ENCODE assay signal across 8 cellular contexts in the genomic region with DNA sequence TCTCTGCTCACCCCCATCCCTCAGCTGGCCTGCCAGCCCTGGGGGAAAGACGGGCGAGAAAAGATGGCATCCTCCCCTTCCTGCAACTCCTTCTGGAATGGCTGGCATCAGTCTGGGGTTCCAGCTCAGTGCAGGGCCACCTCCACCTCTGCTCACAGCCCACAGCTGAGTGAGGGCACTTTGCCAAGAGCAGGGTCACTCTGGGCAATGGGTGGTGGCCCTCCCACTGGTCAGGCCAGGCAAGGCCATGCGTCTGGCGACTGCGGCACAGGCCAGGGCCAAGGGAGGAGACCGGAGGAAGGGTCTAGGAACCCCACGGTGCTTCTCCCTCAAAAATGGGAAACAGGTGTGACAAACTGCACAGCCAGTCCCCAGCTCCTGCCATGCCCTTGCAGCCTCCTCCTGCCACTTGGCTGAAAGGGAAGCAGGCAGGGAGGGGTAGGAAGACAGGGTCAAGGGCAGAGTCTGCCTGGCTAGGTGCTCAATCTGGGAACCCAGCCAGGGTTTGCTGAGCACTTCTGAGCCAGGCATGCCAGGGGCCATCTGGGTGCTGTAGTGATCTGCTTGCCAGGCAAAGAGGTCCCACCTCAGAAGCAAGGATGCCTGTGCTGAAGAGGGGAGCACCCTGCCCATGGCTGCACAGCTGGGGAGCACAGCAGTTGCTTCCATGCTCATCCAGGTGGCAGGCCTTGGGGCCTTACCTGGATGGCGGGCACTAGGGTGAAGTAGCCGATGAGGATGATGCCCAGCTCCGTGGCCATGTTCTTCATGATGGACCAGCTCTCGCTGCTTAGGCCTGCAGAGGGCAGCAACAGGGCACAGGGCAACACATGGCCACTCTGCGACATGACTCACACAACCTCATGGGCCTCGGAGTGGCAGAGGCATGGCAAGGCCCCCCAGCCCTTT. TPM values are rescaled to one million over a fixed set of nuclear protein-coding genes. Genes with fewer than 3 reads are reported as not detected.
DNase-seq lines count a peak whose midpoint lies in the region; ATAC-seq and TF ChIP-seq lines count a peak whose summit lies in the region.

No MANE protein-coding gene starts in this region.

- no peaks in the 10 kb centered on the region for H3K9me3 Mint-ChIP-seq in HFFc6
- H3K9me3 Mint-ChIP-seq in activated CD8-positive, alpha-beta T cell treated with anti-CD3 and anti-CD28 coated beads for 36 hours = no peaks in the 10 kb centered on the region

- TF ChIP-seq CTCF in BJ (IDR thresholded peaks at IDR 0.05; ENCODE audit: insufficient read depth, low read depth, low read length) = peak; percentile 28; the same call in 1 of the 2 replicates
- peak; percentile 66; the same call in 1 of the 2 replicates for TF ChIP-seq CTCF in HFFc6 (IDR thresholded peaks at IDR 0.05)
- TF ChIP-seq CTCF in activated CD8-positive, alpha-beta T cell treated with anti-CD3 and anti-CD28 coated beads for 36 hours (IDR thresholded peaks at IDR 0.05) = peak; percentile 38
- TF ChIP-seq CTCF in fibroblast of villous mesenchyme (IDR thresholded peaks at IDR 0.05; ENCODE audit: insufficient read depth, low read depth, low read length) = peak; percentile 34

- no peak overlapping the region for H3K4me3 ChIP-seq in BJ (ENCODE audit: low read depth, low read length)
- H3K4me3 ChIP-seq in fibroblast of villous mesenchyme (ENCODE audit: low read depth, low read length) = no peak overlapping the region

- peaks cover 17% of the 10 kb centered on the region for H3K4me1 Mint-ChIP-seq in HFFc6 (ENCODE audit: low read depth)
- peaks cover 19% of the 10 kb centered on the region for H3K4me1 Mint-ChIP-seq in activated CD8-positive, alpha-beta T cell treated with anti-CD3 and anti-CD28 coated beads for 36 hours (ENCODE audit: low read depth)

- no peak for ATAC-seq in activated CD8-positive, alpha-beta T cell treated with anti-CD3 and anti-CD28 coated beads for 36 hours
- ATAC-seq in GM19351 (IDR thresholded peaks at IDR 0.05; ENCODE audit: unreplicated experiment) (no peak), GM21723 (IDR thresholded peaks at IDR 0.05; ENCODE audit: unreplicated experiment) (no peak), GM21717 (IDR thresholded peaks at IDR 0.05; ENCODE audit: unreplicated experiment) (no peak)

- DNase-seq in BJ (ENCODE audit: low read depth) (no peak), HFFc6 (peak; percentile 31), fibroblast of villous mesenchyme (ENCODE audit: low read depth) (no peak), renal cortical epithelial cell (ENCODE audit: low read depth) (peak; percentile 18)
- peak; percentile 43 for DNase-seq in activated CD8-positive, alpha-beta T cell treated with anti-CD3 and anti-CD28 coated beads for 36 hours

- H3K4me3 Mint-ChIP-seq in HFFc6 = no peak overlapping the region; the same call in 1 of the 2 replicates
- no peak overlapping the region for H3K4me3 Mint-ChIP-seq in activated CD8-positive, alpha-beta T cell treated with anti-CD3 and anti-CD28 coated beads for 36 hours

- POLR2A ChIA-PET in BJ (lab: Charles Lee) = no interaction called here
- POLR2A ChIA-PET in activated CD8-positive, alpha-beta T cell treated with anti-CD3 and anti-CD28 coated beads for 36 hours (lab: Charles Lee) = interaction anchor here (0.5 to 2.6 kb wide), 7 partner anchors 9 to 91 kb away, joined by 3 to 16 read pairs (median 4); a partner anchor contains a TSS

- H3K27me3 ChIP-seq in BJ (ENCODE audit: control insufficient read depth, insufficient read depth, low read length) = no peaks in the 10 kb centered on the region

- CTCF ChIA-PET in BJ (lab: Yijun Ruan, JAX) = interaction anchor here (0.6 to 6.0 kb wide), 30 partner anchors 9 to 380 kb away, joined by 3 to 71 read pairs (median 4); a partner anchor contains a TSS
- CTCF ChIA-PET in activated CD8-positive, alpha-beta T cell treated with anti-CD3 and anti-CD28 coated beads for 36 hours (lab: Charles Lee) = interaction anchor here (0.8 to 6.9 kb wide), 31 partner anchors 8 to 792 kb away, joined by 3 to 99 read pairs (median 5); a partner anchor contains a TSS

- intact Hi-C loops in activated CD8-positive, alpha-beta T cell treated with anti-CD3 and anti-CD28 coated beads for 36 hours (cut with micrococcal nuclease) = loop anchor here (2.0 to 5.0 kb wide), 2 partner anchors 55 to 90 kb away; a partner anchor contains a TSS

- peaks cover 5% of the 10 kb centered on the region for H3K36me3 Mint-ChIP-seq in HFFc6 (ENCODE audit: low read depth)
- H3K36me3 Mint-ChIP-seq in activated CD8-positive, alpha-beta T cell treated with anti-CD3 and anti-CD28 coated beads for 36 hours (ENCODE audit: low read depth) = peaks cover 21% of the 10 kb centered on the region

- H3K36me3 ChIP-seq in BJ (ENCODE audit: control insufficient read depth, insufficient read depth, low read length) = peaks cover 26% of the 10 kb centered on the region

- H3K27me3 Mint-ChIP-seq in HFFc6 (ENCODE audit: insufficient read depth) = peaks cover 10% of the 10 kb centered on the region
- no peaks in the 10 kb centered on the region for H3K27me3 Mint-ChIP-seq in activated CD8-positive, alpha-beta T cell treated with anti-CD3 and anti-CD28 coated beads for 36 hours

- peak overlapping the region; percentile 76 for H3K27ac Mint-ChIP-seq in HFFc6
- H3K27ac Mint-ChIP-seq in activated CD8-positive, alpha-beta T cell treated with anti-CD3 and anti-CD28 coated beads for 36 hours = peak overlapping the region; percentile 99

RNA-seq across cellular contexts. Expression of a gene that starts 41.2 kb away (rescaled TPM):
- polyA plus RNA-seq in BJ (2011; rRNA removed) = 2.1 and 2.5 TPM in 2 replicates
- 11.4 and 11.6 TPM in 2 replicates for polyA minus RNA-seq in BJ (2011; rRNA and poly(A)+ RNA removed)
- total RNA-seq in HFFc6 (2021; fragmentation: NEBNext Ultra II Directional; extraction: Animal tissue kit (Norgen Biotek cat#: 25700)) = 10 to 100 TPM; 43.1 to 50.0 (median 48.6) TPM
- total RNA-seq in activated CD8-positive, alpha-beta T cell treated with anti-CD3 and anti-CD28 coated beads for 36 hours = 10 to 100 TPM; 20.7 to 22.6 TPM
- total RNA-seq in fibroblast of villous mesenchyme (20.7 and 25.4 TPM in 2 replicates), renal cortical epithelial cell (10.6 and 50.3 TPM in 2 replicates)

RNA-seq across cellular contexts. Expression of a gene that starts 53.7 kb away (rescaled TPM):
- polyA plus RNA-seq in BJ (2011; rRNA removed) = 17.3 and 30.2 TPM in 2 replicates
- polyA minus RNA-seq in BJ (2011; rRNA and poly(A)+ RNA removed) = 53.3 and 61.8 TPM in 2 replicates
- total RNA-seq in HFFc6 (2021; fragmentation: NEBNext Ultra II Directional; extraction: Animal tissue kit (Norgen Biotek cat#: 25700)) = 10 to 100 TPM; 48.3 to 63.3 (median 54.9) TPM
- total RNA-seq in activated CD8-positive, alpha-beta T cell treated with anti-CD3 and anti-CD28 coated beads for 36 hours = 10 to 100 TPM; 45.1 to 52.2 TPM
- total RNA-seq in fibroblast of villous mesenchyme (50.3 and 66.5 TPM in 2 replicates), renal cortical epithelial cell (37.9 and 91.4 TPM in 2 replicates)

Comparison
In these comparisons a context has a peak if more than half of its experiments do, and no peak if none do; other contexts are left out.
1. DNase-seq: peak in HFFc6 (single experiment), activated CD8-positive, alpha-beta T cell treated with anti-CD3 and anti-CD28 coated beads for 36 hours (single experiment) and renal cortical epithelial cell (single experiment); none in BJ (single experiment) and fibroblast of villous mesenchyme (single experiment).
2. Peak in every context shown above with its lines, with median percentiles within 50 percentile points of each other: CTCF ChIP-seq.